ENCODE assay signal across 8 cellular contexts in genomic region chr13:107124129-107124718, GRCh38.
DNase-seq lines count a peak whose midpoint lies in the region; ATAC-seq, FAIRE-seq and TF ChIP-seq lines count a peak whose summit lies in the region.

No MANE protein-coding gene starts in this region.

- no peaks in the 10 kb centered on the region for H3K27me3 ChIP-seq in neural progenitor cell

- peaks cover 4% of the 10 kb centered on the region for H3K36me3 Mint-ChIP-seq in neural progenitor cell
- no peaks in the 10 kb centered on the region for H3K36me3 Mint-ChIP-seq in activated T-helper 1 cell treated with anti-CD3 and anti-CD28 coated beads, Interleukin-12 subunit alpha, Interleukin-12 subunit beta, Interleukin-2, Interleukin-4 antibody, amounts not matched to agents 30 ng/mL and 10 ng/mL and 1 ng/mL, durations not matched to agents 14 hours and 24 hours and 36 hours (ENCODE audit: low read depth)

- H3K4me3 ChIP-seq in choroid plexus epithelial cell (ENCODE audit: low read depth, low read length) (no peak overlapping the region), neural progenitor cell (no peak overlapping the region)

- peaks cover 16% of the 10 kb centered on the region for H3K4me1 ChIP-seq in neural progenitor cell

- H4K20me1 ChIP-seq in neural progenitor cell (ENCODE audit: low read depth): no peaks in the 10 kb centered on the region

- peak; percentile 36 for DNase-seq in NCI-H1105 (lab: John Stamatoyannopoulos, UW)
- peak; percentile 43 for DNase-seq in choroid plexus epithelial cell (ENCODE audit: low read depth)
- DNase-seq in neural progenitor cell (ENCODE audit: low spot score): peak; percentile 31
- DNase-seq in activated T-helper 1 cell treated with anti-CD3 and anti-CD28 coated beads, Interleukin-12 subunit alpha, Interleukin-12 subunit beta, Interleukin-2, Interleukin-4 antibody, amounts not matched to agents 30 ng/mL and 10 ng/mL and 1 ng/mL, durations not matched to agents 14 hours and 24 hours and 36 hours (ENCODE audit: low spot score): no peak

- H3K27ac ChIP-seq in neural progenitor cell: no peak overlapping the region

- no peaks in the 10 kb centered on the region for H3K9me3 ChIP-seq in neural progenitor cell (ENCODE audit: low read depth)

- no peaks in the 10 kb centered on the region for H3K36me3 ChIP-seq in neural progenitor cell

- peak; percentile 90 for FAIRE-seq in G401.6 (lab: Jason Lieb, UNC)

- H3K4me2 ChIP-seq in neural progenitor cell: no peak overlapping the region

- intact Hi-C loops in activated T-helper 1 cell treated with anti-CD3 and anti-CD28 coated beads, Interleukin-12 subunit alpha, Interleukin-12 subunit beta, Interleukin-2, Interleukin-4 antibody, amounts not matched to agents 30 ng/mL and 10 ng/mL and 1 ng/mL, durations not matched to agents 14 hours and 24 hours and 36 hours (cut with micrococcal nuclease): no loop called here

- H3K9ac ChIP-seq in neural progenitor cell: no peak overlapping the region

- no peak overlapping the region for H3K27ac Mint-ChIP-seq in neural progenitor cell
- no peak overlapping the region for H3K27ac Mint-ChIP-seq in activated T-helper 1 cell treated with anti-CD3 and anti-CD28 coated beads, Interleukin-12 subunit alpha, Interleukin-12 subunit beta, Interleukin-2, Interleukin-4 antibody, amounts not matched to agents 30 ng/mL and 10 ng/mL and 1 ng/mL, durations not matched to agents 14 hours and 24 hours and 36 hours

- H3K27me3 Mint-ChIP-seq in neural progenitor cell (ENCODE audit: insufficient read depth, low read depth): peaks cover 10% of the 10 kb centered on the region
- H3K27me3 Mint-ChIP-seq in activated T-helper 1 cell treated with anti-CD3 and anti-CD28 coated beads, Interleukin-12 subunit alpha, Interleukin-12 subunit beta, Interleukin-2, Interleukin-4 antibody, amounts not matched to agents 30 ng/mL and 10 ng/mL and 1 ng/mL, durations not matched to agents 14 hours and 24 hours and 36 hours (ENCODE audit: insufficient read depth): no peaks in the 10 kb centered on the region

- peaks cover 2% of the 10 kb centered on the region for H3K4me1 Mint-ChIP-seq in neural progenitor cell
- no peaks in the 10 kb centered on the region for H3K4me1 Mint-ChIP-seq in activated T-helper 1 cell treated with anti-CD3 and anti-CD28 coated beads, Interleukin-12 subunit alpha, Interleukin-12 subunit beta, Interleukin-2, Interleukin-4 antibody, amounts not matched to agents 30 ng/mL and 10 ng/mL and 1 ng/mL, durations not matched to agents 14 hours and 24 hours and 36 hours (ENCODE audit: low read depth)

- peaks cover 22% of the 10 kb centered on the region for H3K9me3 Mint-ChIP-seq in neural progenitor cell
- no peaks in the 10 kb centered on the region for H3K9me3 Mint-ChIP-seq in activated T-helper 1 cell treated with anti-CD3 and anti-CD28 coated beads, Interleukin-12 subunit alpha, Interleukin-12 subunit beta, Interleukin-2, Interleukin-4 antibody, amounts not matched to agents 30 ng/mL and 10 ng/mL and 1 ng/mL, durations not matched to agents 14 hours and 24 hours and 36 hours

- TF ChIP-seq CTCF in choroid plexus epithelial cell (conservative IDR thresholded peaks at IDR 0.05; ENCODE audit: low read depth, low read length) (peak; percentile 59), neural progenitor cell (IDR thresholded peaks at IDR 0.05) (peak; percentile 79)

- no peak for ATAC-seq in HG02763 (IDR thresholded peaks at IDR 0.05; ENCODE audit: unreplicated experiment)
- ATAC-seq in HG02884 (IDR thresholded peaks at IDR 0.05; ENCODE audit: unreplicated experiment): no peak
- ATAC-seq in HG02852 (IDR thresholded peaks at IDR 0.05; ENCODE audit: unreplicated experiment): no peak

- H3K4me3 Mint-ChIP-seq in neural progenitor cell: no peak overlapping the region
- no peak overlapping the region for H3K4me3 Mint-ChIP-seq in activated T-helper 1 cell treated with anti-CD3 and anti-CD28 coated beads, Interleukin-12 subunit alpha, Interleukin-12 subunit beta, Interleukin-2, Interleukin-4 antibody, amounts not matched to agents 30 ng/mL and 10 ng/mL and 1 ng/mL, durations not matched to agents 14 hours and 24 hours and 36 hours

- no peaks in the 10 kb centered on the region for H3F3A ChIP-seq in neural progenitor cell (ENCODE audit: low read depth)

- H2AFZ ChIP-seq in neural progenitor cell (replicated peaks): no peak overlapping the region

- no peaks in the 10 kb centered on the region for H3K79me2 ChIP-seq in neural progenitor cell (ENCODE audit: low read depth)
